Comparison of ENCODE assay signal across 14 cellular contexts in genomic region chr12:50603817-50604639, GRCh38.
DNase-seq lines count a peak whose midpoint lies in the region; ATAC-seq lines count a peak whose summit lies in the region.
"Had no signal": no experiment of that assay in that cellular context is flagged by ENCODE, and none has a peak within 500 bp of the region (broad histone marks: within the 10 kb centered on the region; RNA-seq: fewer than 3 reads in every experiment).

No MANE protein-coding gene starts in this region.

- ATAC-seq in HG03097 (IDR thresholded peaks at IDR 0.05; ENCODE audit: low FRiP score, unreplicated experiment), result no peak

- peak; percentile 82 for DNase-seq in NCI-H226
- peak; percentile 58 for DNase-seq in dermis blood vessel endothelial cell
- DNase-seq in iris pigment epithelial cell (ENCODE audit: low read depth), result peak; percentile 88
- peak; percentile 74 for DNase-seq in stromal cell of bone marrow (ENCODE audit: low read depth)
- DNase-seq in activated T-cell treated with anti-CD3 and anti-CD28 coated beads, Interleukin-2, amount 50 U/mL, for 48 hours, result no peak
- no peak for DNase-seq in UCSD-AML1 (lab: John Stamatoyannopoulos, UW; ENCODE audit: unreplicated experiment)
- DNase-seq in NCI-H524 treated with DMSO at 0.1 percent for 48 hours (lab: John Stamatoyannopoulos, UW), result no peak
- DNase-seq: CD4-positive, alpha-beta memory T cell; endodermal cell; NCI-H146; NCI-H82; SHP77; WERI-Rb-1 had no signal

Comparison
In these comparisons a context has a peak if more than half of its experiments do, and no peak if none do; other contexts are left out.
1. DNase-seq: peak in NCI-H226 (single experiment), dermis blood vessel endothelial cell (single experiment), iris pigment epithelial cell (single experiment) and stromal cell of bone marrow (single experiment); none in activated T-cell treated with anti-CD3 and anti-CD28 coated beads, Interleukin-2, amount 50 U/mL, for 48 hours (0 of 2), UCSD-AML1 (single experiment) and NCI-H524 treated with DMSO at 0.1 percent for 48 hours (single experiment).